In genomic region chr5:72288923-72289322, GRCh38 we compare ENCODE assay signal across 1 cellular context.
TF ChIP-seq lines count a peak whose summit lies in the region.

No MANE protein-coding gene starts in this region.

TF ChIP-seq in K562, 482 proteins besides CTCF, POLR2A, EP300 and RAD21 (continued from another document):
- TF ChIP-seq NFIC (IDR thresholded peaks at IDR 0.05) (peak; percentile 16; the same call in 1 of the 2 replicates), ZNF586 (CRISPR knock-in tag; conservative IDR thresholded peaks at IDR 0.05) (no peak), BHLHE40 (IDR thresholded peaks at IDR 0.05; ENCODE audit: low read length) (no peak), BACH1 (tag; IDR thresholded peaks at IDR 0.05) (no peak)
- TF ChIP-seq, protein P1, sequence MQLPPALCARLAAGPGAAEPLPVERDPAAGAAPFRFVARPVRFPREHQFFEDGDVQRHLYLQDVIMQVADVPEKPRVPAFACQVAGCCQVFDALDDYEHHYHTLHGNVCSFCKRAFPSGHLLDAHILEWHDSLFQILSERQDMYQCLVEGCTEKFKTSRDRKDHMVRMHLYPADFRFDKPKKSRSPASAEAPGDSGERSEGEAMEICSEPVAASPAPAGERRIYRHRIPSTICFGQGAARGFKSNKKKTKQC (CRISPR knock-in tag; IDR thresholded peaks at IDR 0.05) = no peak
TF ChIP-seq in K562: peak in this region for 1.
